In genomic region chrX:154097597-154098541, GRCh38 we compare ENCODE assay signal across 8 cellular contexts. TPM values are rescaled to one million over a fixed set of nuclear protein-coding genes. Genes with fewer than 3 reads are reported as not detected.
DNase-seq lines count a peak whose midpoint lies in the region; ATAC-seq and TF ChIP-seq lines count a peak whose summit lies in the region.

TSS of gene MECP2 (minus strand) at chrX:154097717.

- ATAC-seq in HG02870 (IDR thresholded peaks at IDR 0.05; ENCODE audit: unreplicated experiment) (peak; percentile 68), upper lobe of right lung (peak; percentile 99)

- no peaks in the 10 kb centered on the region for H3K9me3 ChIP-seq in left ventricle myocardium inferior (replicated peaks)
- no peaks in the 10 kb centered on the region for H3K9me3 ChIP-seq in upper lobe of right lung

- DNase-seq in GM13976 (ENCODE audit: low spot score), result peak; percentile 92
- peak; percentile 73 for DNase-seq in NCI-H146 treated with DMSO at 0.1 percent for 48 hours (lab: John Stamatoyannopoulos, UW; ENCODE audit: unreplicated experiment)
- peak; percentile 71 for DNase-seq in amniotic stem cell (lab: John Stamatoyannopoulos, UW)
- DNase-seq in left ventricle myocardium inferior, result peak; percentile 90
- DNase-seq in progenitor cell of endocrine pancreas (ENCODE audit: low spot score, unreplicated experiment), result peak; percentile 83
- peak; percentile 94 for DNase-seq in upper lobe of right lung

- H3K4me3 ChIP-seq in left ventricle myocardium inferior (peak within 1 kb of the TSS; percentile 79), upper lobe of right lung (peak within 1 kb of the TSS; percentile 60)

- H3K4me3 Mint-ChIP-seq in T-helper 1 cell treated with Interleukin-12 subunit alpha and Interleukin-12 subunit beta and Interleukin-4 antibody, amounts not matched to agents 30 μg/mL and 1 μg/mL, for 36 hours, result peak within 1 kb of the TSS; percentile 98
- H3K4me3 Mint-ChIP-seq in progenitor cell of endocrine pancreas (ENCODE audit: low read depth), result peak within 1 kb of the TSS; percentile 75

- H3K36me3 ChIP-seq in left ventricle myocardium inferior (no peaks in the 10 kb centered on the region), upper lobe of right lung (no peaks in the 10 kb centered on the region)

- H3K27me3 Mint-ChIP-seq in T-helper 1 cell treated with Interleukin-12 subunit alpha and Interleukin-12 subunit beta and Interleukin-4 antibody, amounts not matched to agents 30 μg/mL and 1 μg/mL, for 36 hours (ENCODE audit: low read depth), result peaks cover 5% of the 10 kb centered on the region
- H3K27me3 Mint-ChIP-seq in progenitor cell of endocrine pancreas, result no peaks in the 10 kb centered on the region

- peak within 1 kb of the TSS; percentile 97 for H3K27ac ChIP-seq in left ventricle myocardium inferior (replicated peaks)
- H3K27ac ChIP-seq in upper lobe of right lung, result peak within 1 kb of the TSS; percentile 89

- H3K36me3 Mint-ChIP-seq in T-helper 1 cell treated with Interleukin-12 subunit alpha and Interleukin-12 subunit beta and Interleukin-4 antibody, amounts not matched to agents 30 μg/mL and 1 μg/mL, for 36 hours (ENCODE audit: low read depth), result peaks cover 6% of the 10 kb centered on the region
- peaks cover 3% of the 10 kb centered on the region for H3K36me3 Mint-ChIP-seq in progenitor cell of endocrine pancreas (ENCODE audit: insufficient read depth)

- intact Hi-C loops in left ventricle myocardium inferior (cut with micrococcal nuclease) (no loop called here), upper lobe of right lung (cut with DNase I) (no loop called here)

- no peak for TF ChIP-seq CTCF in GM13976 (IDR thresholded peaks at IDR 0.05; ENCODE audit: borderline replicate concordance, control extremely low read depth, extremely low read depth, insufficient read depth, missing control alignments)
- TF ChIP-seq CTCF in left ventricle myocardium inferior (IDR thresholded peaks at IDR 0.05; ENCODE audit: borderline replicate concordance), result no peak
- no peak for TF ChIP-seq CTCF in progenitor cell of endocrine pancreas (IDR thresholded peaks at IDR 0.05; ENCODE audit: unreplicated experiment)
- no peak for TF ChIP-seq CTCF in upper lobe of right lung (IDR thresholded peaks at IDR 0.05)

- peak within 1 kb of the TSS; percentile 97 for H3K27ac Mint-ChIP-seq in T-helper 1 cell treated with Interleukin-12 subunit alpha and Interleukin-12 subunit beta and Interleukin-4 antibody, amounts not matched to agents 30 μg/mL and 1 μg/mL, for 36 hours
- H3K27ac Mint-ChIP-seq in progenitor cell of endocrine pancreas, result peak within 1 kb of the TSS; percentile 85

- H3K4me1 Mint-ChIP-seq in T-helper 1 cell treated with Interleukin-12 subunit alpha and Interleukin-12 subunit beta and Interleukin-4 antibody, amounts not matched to agents 30 μg/mL and 1 μg/mL, for 36 hours (ENCODE audit: low read depth), result peaks cover 37% of the 10 kb centered on the region
- H3K4me1 Mint-ChIP-seq in progenitor cell of endocrine pancreas (ENCODE audit: low read depth), result peaks cover 27% of the 10 kb centered on the region

- no peaks in the 10 kb centered on the region for H3K9me3 Mint-ChIP-seq in T-helper 1 cell treated with Interleukin-12 subunit alpha and Interleukin-12 subunit beta and Interleukin-4 antibody, amounts not matched to agents 30 μg/mL and 1 μg/mL, for 36 hours
- peaks cover 22% of the 10 kb centered on the region for H3K9me3 Mint-ChIP-seq in progenitor cell of endocrine pancreas (ENCODE audit: low read depth)

- H3K27me3 ChIP-seq in left ventricle myocardium inferior (ENCODE audit: low read depth), result no peaks in the 10 kb centered on the region
- no peaks in the 10 kb centered on the region for H3K27me3 ChIP-seq in upper lobe of right lung

- H3K4me1 ChIP-seq in left ventricle myocardium inferior, result peaks cover 40% of the 10 kb centered on the region
- no peaks in the 10 kb centered on the region for H3K4me1 ChIP-seq in upper lobe of right lung

- in situ Hi-C loops in GM13976 (cut with MboI; ENCODE audit: low sequenced_read_pairs, unreplicated experiment), result no loop called here

RNA-seq across cellular contexts. Expression of gene MECP2, which starts in this region (rescaled TPM):
- total RNA-seq in left ventricle myocardium inferior (28.3 TPM), progenitor cell of endocrine pancreas (40.6 and 47.6 TPM in 2 replicates), upper lobe of right lung (58.6 TPM)

Comparison
In these comparisons a context has a peak if more than half of its experiments do, and no peak if none do; other contexts are left out.
1. Peak in every context shown above with its lines: DNase-seq, ATAC-seq, H3K4me3 ChIP-seq and H3K27ac ChIP-seq.